8 cellular contexts compared by ENCODE assay signal in genomic region chr19:45523642-45524256, GRCh38. TPM values are rescaled to one million over a fixed set of nuclear protein-coding genes. Genes with fewer than 3 reads are reported as not detected.
DNase-seq lines count a peak whose midpoint lies in the region; ATAC-seq and TF ChIP-seq lines count a peak whose summit lies in the region.

No MANE protein-coding gene starts in this region.

- H3K27me3 Mint-ChIP-seq in chondrocyte (ENCODE audit: low read depth) = no peaks in the 10 kb centered on the region

- H3K9me3 Mint-ChIP-seq in chondrocyte (ENCODE audit: low read depth) = no peaks in the 10 kb centered on the region

- no peak overlapping the region for H3K4me3 Mint-ChIP-seq in chondrocyte (ENCODE audit: unreplicated experiment)

- H3K4me1 Mint-ChIP-seq in chondrocyte (ENCODE audit: low read depth) = peaks cover 9% of the 10 kb centered on the region

- peak overlapping the region; percentile 54 for H3K27ac Mint-ChIP-seq in chondrocyte (ENCODE audit: unreplicated experiment)

- no peak overlapping the region for H3K4me3 ChIP-seq in AG09309 (ENCODE audit: control insufficient read depth, low read depth, low read length)

- DNase-seq in AG09309 (ENCODE audit: low read depth) (no peak), NCI-H526 treated with DMSO at 0.1 percent for 48 hours (lab: John Stamatoyannopoulos, UW) (peak; percentile 82), chondrocyte (ENCODE audit: low spot score) (no peak), left kidney (ENCODE audit: low read depth, low spot score) (peak; percentile 95)
- peak; percentile 64 to 67 for DNase-seq in activated CD4-positive, alpha-beta T cell treated with anti-CD3 and anti-CD28 coated beads for 4 hours
- DNase-seq in stimulated activated CD4-positive, alpha-beta T cell treated with anti-CD3 and anti-CD28 coated beads, Interleukin-2, amount 100 ng/mL, for 48 hours = peak; percentile 65 to 69

- ATAC-seq in GM18909 (IDR thresholded peaks at IDR 0.05; ENCODE audit: poor library complexity, unreplicated experiment) = peak; percentile 70
- ATAC-seq in HG03565 (IDR thresholded peaks at IDR 0.05; ENCODE audit: unreplicated experiment) = peak; percentile 77

- peaks cover 35% of the 10 kb centered on the region for H3K36me3 Mint-ChIP-seq in chondrocyte (ENCODE audit: low read depth)

- TF ChIP-seq CTCF in AG09309 (IDR thresholded peaks at IDR 0.05; ENCODE audit: control insufficient read depth, insufficient read depth, low read depth, low read length, missing control alignments) = peak; percentile 86
- peak; percentile 89 for TF ChIP-seq CTCF in chondrocyte (IDR thresholded peaks at IDR 0.05)

RNA-seq across cellular contexts. Expression of gene VASP, which starts 16.5 kb away (rescaled TPM):
- 65.6 to 145 TPM (median 142 TPM) in 3 replicates for total RNA-seq in chondrocyte

RNA-seq across cellular contexts. Expression of gene PPM1N, which starts 25.5 kb away (rescaled TPM):
- 0.52 to 0.63 TPM in 2 of 3 replicates, not detected in the other for total RNA-seq in chondrocyte

RNA-seq across cellular contexts. Expression of gene RTN2, which starts 26.9 kb away (rescaled TPM):
- total RNA-seq in chondrocyte = 11.5 to 16.0 TPM (median 13.7 TPM) in 3 replicates

RNA-seq across cellular contexts. Expression of gene FOSB, which starts 56.0 kb away (rescaled TPM):
- total RNA-seq in chondrocyte = 25.5 to 50.9 TPM (median 43.8 TPM) in 3 replicates

Comparison
In these comparisons a context has a peak if more than half of its experiments do, and no peak if none do; other contexts are left out.
1. DNase-seq: peak in NCI-H526 treated with DMSO at 0.1 percent for 48 hours (single experiment), activated CD4-positive, alpha-beta T cell treated with anti-CD3 and anti-CD28 coated beads for 4 hours (2 of 2), left kidney (single experiment) and stimulated activated CD4-positive, alpha-beta T cell treated with anti-CD3 and anti-CD28 coated beads, Interleukin-2, amount 100 ng/mL, for 48 hours (2 of 2); none in AG09309 (single experiment) and chondrocyte (single experiment).